ENCODE assay signal across 8 cellular contexts in the genomic region with DNA sequence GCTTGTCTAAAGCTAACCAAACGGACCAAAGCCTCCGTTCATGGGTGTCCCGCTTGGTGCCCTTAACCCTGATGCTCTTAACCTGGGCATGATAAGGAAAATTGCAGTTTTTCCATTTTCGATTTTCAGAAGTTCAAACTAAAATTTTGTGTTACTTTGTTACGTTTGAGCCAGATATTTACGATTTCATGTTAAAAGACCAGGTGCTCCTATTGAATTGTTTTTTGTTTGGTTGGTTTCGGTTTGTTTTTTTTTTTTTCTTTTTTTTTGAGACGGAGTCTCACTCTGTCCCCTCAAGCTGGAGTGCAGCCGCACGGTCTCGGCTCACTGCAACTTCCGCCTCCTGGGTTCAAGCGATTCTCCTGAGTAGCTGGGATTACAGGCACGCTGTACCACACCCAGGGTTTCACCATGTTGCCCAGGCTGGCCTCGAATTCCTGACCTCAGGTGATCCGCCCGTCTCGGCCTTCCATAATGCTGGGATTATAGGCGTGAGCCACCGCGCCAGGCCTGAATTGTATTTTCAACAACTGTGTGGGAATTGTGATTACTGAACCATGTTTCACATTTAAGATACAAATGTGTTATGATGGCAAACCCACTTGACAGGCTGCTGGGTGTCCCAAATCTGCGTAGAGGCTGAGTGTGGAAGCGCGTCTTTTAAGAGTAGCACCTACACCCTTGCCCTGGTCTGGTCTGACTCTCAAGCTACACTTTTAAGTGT. TPM values are rescaled to one million over a fixed set of nuclear protein-coding genes. Genes with fewer than 3 reads are reported as not detected.
DNase-seq lines count a peak whose midpoint lies in the region; TF ChIP-seq lines count a peak whose summit lies in the region.

No MANE protein-coding gene starts in this region.

- no peaks in the 10 kb centered on the region for H3K27me3 ChIP-seq in AG04450 (ENCODE audit: control insufficient read depth, insufficient read depth, low read length)
- no peaks in the 10 kb centered on the region for H3K27me3 ChIP-seq in HUES48 (ENCODE audit: control insufficient read depth, insufficient read depth, low read length)
- no peaks in the 10 kb centered on the region for H3K27me3 ChIP-seq in muscle layer of colon (ENCODE audit: control insufficient read depth in 1 of 2, insufficient read depth in 2 of 2, low read length in 2 of 2)

- DNase-seq in AG04450 (ENCODE audit: low read depth, low spot score) (no peak), cardiac fibroblast (ENCODE audit: low read depth in 2 of 2) (no peak), HUDEP-2 (lab: John Stamatoyannopoulos, UW; ENCODE audit: unreplicated experiment in 76 of 76) (no peak), NCI-H2107 treated with DMSO at 0.1 percent for 48 hours (lab: John Stamatoyannopoulos, UW; ENCODE audit: unreplicated experiment) (no peak), amniotic stem cell (lab: John Stamatoyannopoulos, UW) (no peak)
- no peak for DNase-seq in stimulated activated CD4-positive, alpha-beta T cell treated with anti-CD3 and anti-CD28 coated beads, Interleukin-2, amount 100 ng/mL, for 48 hours

- H3K4me1 ChIP-seq in HUES48 (ENCODE audit: control insufficient read depth, insufficient read depth, low read length) (peaks cover 18% of the 10 kb centered on the region), muscle layer of colon (ENCODE audit: insufficient read depth, low read length) (peaks cover 18% of the 10 kb centered on the region)

- H3K9me3 ChIP-seq in AG04450 (ENCODE audit: control insufficient read depth, insufficient read depth, low read length) (no peaks in the 10 kb centered on the region; the same call in 1 of the 2 replicates), HUES48 (ENCODE audit: control insufficient read depth, insufficient read depth, low read length) (no peaks in the 10 kb centered on the region), muscle layer of colon (ENCODE audit: low read length) (no peaks in the 10 kb centered on the region)

- H3K4me3 ChIP-seq in AG04450 (ENCODE audit: low read depth, low read length) (peak overlapping the region; percentile 70), HUES48 (ENCODE audit: low read depth, low read length) (peak overlapping the region; percentile 82), cardiac fibroblast (replicated peaks in 1 of 2; ENCODE audit: low read depth in 2 of 2, low read length in 2 of 2) (peak overlapping the region; percentile 49 to 50), muscle layer of colon (ENCODE audit: low read depth in 1 of 2, low read length in 2 of 2) (peak overlapping the region; percentile 52 to 71)

- H3K27ac ChIP-seq in AG04450 (ENCODE audit: low read depth, low read length) (peak overlapping the region; percentile 94), HUES48 (ENCODE audit: low read depth, low read length) (peak overlapping the region; percentile 93), muscle layer of colon (ENCODE audit: low read depth, low read length) (peak overlapping the region; percentile 98)

- H3K36me3 ChIP-seq in HUES48 (ENCODE audit: control insufficient read depth, insufficient read depth, low read length) (peaks cover 19% of the 10 kb centered on the region), muscle layer of colon (ENCODE audit: insufficient read depth, low read length) (no peaks in the 10 kb centered on the region)

- POLR2A ChIA-PET in AG04450 (lab: Yijun Ruan, JAX): no interaction called here

- TF ChIP-seq CTCF in AG04450 (IDR thresholded peaks at IDR 0.05; ENCODE audit: low read depth, low read length): no peak
- TF ChIP-seq CTCF in cardiac fibroblast (IDR thresholded peaks at IDR 0.05; ENCODE audit: low read depth, low read length): no peak

- CTCF ChIA-PET in AG04450 (lab: Charles Lee): interaction anchor here (0.6 to 1.9 kb wide), 3 partner anchors 20 to 31 kb away, joined by 4 to 8 read pairs (median 8); no protein-coding TSS in a partner anchor

- H3K9ac ChIP-seq in HUES48 (ENCODE audit: low read depth, low read length) (peak overlapping the region; percentile 90), muscle layer of colon (ENCODE audit: low read length) (peak overlapping the region; percentile 47)

RNA-seq across cellular contexts. Expression of gene USP28, which starts 0.9 kb away (rescaled TPM):
- polyA plus RNA-seq in AG04450 (2011; rRNA removed): 35.6 and 38.7 TPM in 2 replicates
- 27.1 and 30.1 TPM in 2 replicates for polyA minus RNA-seq in AG04450 (2011; rRNA and poly(A)+ RNA removed)

RNA-seq across cellular contexts. Expression of gene HTR3B, which starts 28.4 kb away (rescaled TPM):
- not detected in 2 replicates for polyA plus RNA-seq in AG04450 (2011; rRNA removed)
- polyA minus RNA-seq in AG04450 (2011; rRNA and poly(A)+ RNA removed): not detected in 2 replicates
